Comparison of ENCODE assay signal across 31 cellular contexts in the genomic region with DNA sequence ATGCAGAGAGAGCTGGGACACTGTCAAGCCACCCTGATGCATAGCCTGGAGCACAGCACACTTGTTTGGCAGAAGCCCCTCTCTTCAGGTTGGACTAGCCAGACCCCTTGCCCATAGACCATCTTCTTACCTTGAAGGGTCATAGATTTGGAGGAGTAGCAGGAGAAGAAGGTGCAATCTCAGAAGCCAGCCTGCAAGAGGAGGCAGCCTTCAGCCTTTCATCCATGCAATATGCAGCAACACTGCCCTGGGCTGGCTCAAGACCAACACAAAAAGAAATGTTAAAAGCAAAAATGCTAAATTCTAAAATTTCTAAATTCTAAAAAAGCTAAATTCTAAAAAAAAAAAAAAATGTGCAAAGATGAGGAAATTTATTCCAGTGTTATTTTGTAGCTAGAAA. TPM values are rescaled to one million over a fixed set of nuclear protein-coding genes. Genes with fewer than 3 reads are reported as not detected.
"Had no signal": no experiment of that assay in that cellular context is flagged by ENCODE, and none has a peak within 500 bp of the region (broad histone marks: within the 10 kb centered on the region; RNA-seq: fewer than 3 reads in every experiment).

No MANE protein-coding gene starts in this region.

- H3K27me3 ChIP-seq: ascending aorta, brain microvascular endothelial cell, esophagus squamous epithelium, left lung, neutrophil, testis, transverse colon had no signal

- DNase-seq: activated CD4-positive, alpha-beta memory T cell treated with anti-CD3 and anti-CD28 coated beads, Interleukin-2, amount 10 ng/mL, durations not matched to agents 7 days and 5 days; activated CD4-positive, alpha-beta T cell treated with anti-CD3 and anti-CD28 coated beads for 48 hours; activated CD8-positive, alpha-beta memory T cell treated with anti-CD3 and anti-CD28 coated beads, Interleukin-2, amount 50 U/mL, for 48 hours; activated naive CD8-positive, alpha-beta T cell treated with anti-CD3 and anti-CD28 coated beads for 36 hours; activated T-cell treated with anti-CD3 and anti-CD28 coated beads, Interleukin-2, amount 50 U/mL, for 24 hours; brain microvascular endothelial cell; caudate nucleus; dermis blood vessel endothelial cell; effector CD4-positive, alpha-beta T cell; esophagus squamous epithelium; glutamatergic neuron; left lung; lower lobe of right lung; stimulated activated CD4-positive, alpha-beta T cell treated with anti-CD3 and anti-CD28 coated beads, Interleukin-12 subunit alpha, Interleukin-12 subunit beta, amount 100 ng/mL, for 4 hours; stimulated activated CD4-positive, alpha-beta T cell treated with anti-CD3 and anti-CD28 coated beads, Interleukin-4, amount 100 ng/mL, for 1 hour; stimulated activated naive CD8-positive, alpha-beta T cell treated with anti-CD3 and anti-CD28 coated beads, Interleukin-15, Interleukin-2, amounts not matched to agents 100 U/mL and 50 U/mL, for 24 hours; T1000; testis; transverse colon; WERI-Rb-1 had no signal

- H3K4me3 ChIP-seq: ascending aorta, esophagus squamous epithelium, left lung, lower lobe of right lung, skin epidermis, testis, transverse colon had no signal

- H3K4me1 ChIP-seq: left lung had no signal

- H3K9me3 Mint-ChIP-seq: activated CD4-positive, alpha-beta memory T cell treated with anti-CD3 and anti-CD28 coated beads, Interleukin-2, amount 10 ng/mL, durations not matched to agents 7 days and 5 days; activated naive CD8-positive, alpha-beta T cell treated with anti-CD3 and anti-CD28 coated beads for 36 hours; activated T-cell treated with anti-CD3 and anti-CD28 coated beads, Interleukin-2, amount 50 U/mL, for 24 hours; activated T-helper 2 cell treated with anti-CD3 and anti-CD28 coated beads, Interferon-gamma antibody, Interleukin-2, Interleukin-4, amounts not matched to agents 10 μg/mL and 5 μg/mL and 100 μg/mL, durations not matched to agents 14 hours and 24 hours and 36 hours; nephron had no signal

- H3K36me3 Mint-ChIP-seq: activated naive CD8-positive, alpha-beta T cell treated with anti-CD3 and anti-CD28 coated beads for 36 hours had no signal

- H3K9me3 ChIP-seq: ascending aorta, esophagus squamous epithelium, left lung, lower lobe of right lung, neutrophil, testis, transverse colon had no signal

- H3K27ac Mint-ChIP-seq: activated CD4-positive, alpha-beta memory T cell treated with anti-CD3 and anti-CD28 coated beads, Interleukin-2, amount 10 ng/mL, durations not matched to agents 7 days and 5 days; activated naive CD8-positive, alpha-beta T cell treated with anti-CD3 and anti-CD28 coated beads for 36 hours; activated T-cell treated with anti-CD3 and anti-CD28 coated beads, Interleukin-2, amount 50 U/mL, for 24 hours; activated T-helper 2 cell treated with anti-CD3 and anti-CD28 coated beads, Interferon-gamma antibody, Interleukin-2, Interleukin-4, amounts not matched to agents 10 μg/mL and 5 μg/mL and 100 μg/mL, durations not matched to agents 14 hours and 24 hours and 36 hours; nephron had no signal

- ATAC-seq: activated CD4-positive, CD25-positive, alpha-beta regulatory T cell treated with anti-CD3 and anti-CD28 coated beads, Interleukin-2, amount 50 U/mL, for 24 hours; left lung; lower lobe of right lung; sciatic nerve; stimulated activated naive CD8-positive, alpha-beta T cell treated with anti-CD3 and anti-CD28 coated beads, Interleukin-15, Interleukin-2, amounts not matched to agents 100 U/mL and 50 U/mL, for 24 hours had no signal

- FAIRE-seq: frontal cortex, islet of Langerhans had no signal

- H3K27me3 Mint-ChIP-seq: activated CD4-positive, alpha-beta memory T cell treated with anti-CD3 and anti-CD28 coated beads, Interleukin-2, amount 10 ng/mL, durations not matched to agents 7 days and 5 days; activated naive CD8-positive, alpha-beta T cell treated with anti-CD3 and anti-CD28 coated beads for 36 hours; activated T-cell treated with anti-CD3 and anti-CD28 coated beads, Interleukin-2, amount 50 U/mL, for 24 hours had no signal

- H3K27ac ChIP-seq: ascending aorta, brain microvascular endothelial cell, epithelial cell of prostate, esophagus squamous epithelium, left lung, lower lobe of right lung, neutrophil, skin epidermis, testis, transverse colon, WERI-Rb-1 had no signal

- H3K4me3 Mint-ChIP-seq: activated CD4-positive, alpha-beta memory T cell treated with anti-CD3 and anti-CD28 coated beads, Interleukin-2, amount 10 ng/mL, durations not matched to agents 7 days and 5 days; activated naive CD8-positive, alpha-beta T cell treated with anti-CD3 and anti-CD28 coated beads for 36 hours; activated T-cell treated with anti-CD3 and anti-CD28 coated beads, Interleukin-2, amount 50 U/mL, for 24 hours; nephron had no signal

RNA-seq across cellular contexts. Expression of a gene that starts 43.1 kb away (rescaled TPM):
- total RNA-seq: activated naive CD8-positive, alpha-beta T cell treated with anti-CD3 and anti-CD28 coated beads for 36 hours; ascending aorta; T-helper 1 cell treated with Interleukin-12 subunit alpha and Interleukin-12 subunit beta and Interleukin-4 antibody, amounts not matched to agents 30 ng/mL and 1 ng/mL, for 36 hours had no signal
